1 cellular context compared by ENCODE assay signal in genomic region chr3:141412936-141413354, GRCh38.
A peak's percentile ranks its signal among the peaks of the same experiment; 100 is the strongest.
TF ChIP-seq lines count a peak whose summit lies in the region.

No MANE protein-coding gene starts in this region.

TF ChIP-seq in HepG2, 621 proteins besides CTCF, POLR2A, EP300 and RAD21 (continued from another document and continues in another):
- TF ChIP-seq TRAFD1 (CRISPR knock-in tag; IDR thresholded peaks at IDR 0.05; ENCODE audit: borderline replicate concordance) (no peak), TEAD2 (CRISPR knock-in tag; IDR thresholded peaks at IDR 0.05) (no peak), RFX3 (CRISPR knock-in tag; IDR thresholded peaks at IDR 0.05) (no peak), PRDM10 (CRISPR knock-in tag; IDR thresholded peaks at IDR 0.05; ENCODE audit: low read depth) (peak; percentile 57), CHD4 (IDR thresholded peaks at IDR 0.05; ENCODE audit: borderline replicate concordance, low read length) (no peak), ESRRA (CRISPR knock-in tag; IDR thresholded peaks at IDR 0.05; ENCODE audit: low read depth) (no peak), MED13 (CRISPR knock-in tag; IDR thresholded peaks at IDR 0.05) (no peak), HNRNPL (IDR thresholded peaks at IDR 0.05; ENCODE audit: low read depth, low read length) (no peak), MTF2 (CRISPR knock-in tag; IDR thresholded peaks at IDR 0.05; ENCODE audit: borderline replicate concordance) (no peak), ZNF749 (CRISPR knock-in tag; IDR thresholded peaks at IDR 0.05; ENCODE audit: borderline replicate concordance) (no peak), ATAD3A (CRISPR knock-in tag; IDR thresholded peaks at IDR 0.05) (no peak), NFIC (IDR thresholded peaks at IDR 0.05; ENCODE audit: low read length) (peak; percentile 61; the same call in 1 of the 2 replicates), SNAPC5 (CRISPR knock-in tag; IDR thresholded peaks at IDR 0.05; ENCODE audit: borderline replicate concordance) (no peak), MTERF4 (CRISPR knock-in tag; IDR thresholded peaks at IDR 0.05) (0 out of 2 replicates have a peak, but pooled peaks have one; percentile 32), ZNF3 (CRISPR knock-in tag; IDR thresholded peaks at IDR 0.05) (no peak), ZNF383 (CRISPR knock-in tag; IDR thresholded peaks at IDR 0.05; ENCODE audit: borderline replicate concordance) (no peak), REL (CRISPR knock-in tag; conservative IDR thresholded peaks at IDR 0.05) (no peak), ZNF296 (CRISPR knock-in tag; conservative IDR thresholded peaks at IDR 0.05) (no peak), ETS1 (CRISPR knock-in tag; IDR thresholded peaks at IDR 0.05) (no peak), GLI4 (CRISPR knock-in tag; IDR thresholded peaks at IDR 0.05; ENCODE audit: borderline replicate concordance) (no peak), PLRG1 (conservative IDR thresholded peaks at IDR 0.05) (no peak), TCF12 (IDR thresholded peaks at IDR 0.05) (no peak), TCF12 (CRISPR knock-in tag; IDR thresholded peaks at IDR 0.05) (no peak), KDM2A (CRISPR knock-in tag; IDR thresholded peaks at IDR 0.05; ENCODE audit: borderline replicate concordance, low read depth) (peak; percentile 76), ZNF264 (CRISPR knock-in tag; IDR thresholded peaks at IDR 0.05) (peak; percentile 21; the same call in 1 of the 2 replicates), SETDB1 (CRISPR knock-in tag; IDR thresholded peaks at IDR 0.05; ENCODE audit: borderline replicate concordance) (no peak), FOXA1 (IDR thresholded peaks at IDR 0.05) (no peak), FOXA1 (CRISPR knock-in tag; IDR thresholded peaks at IDR 0.05) (0 out of 2 replicates have a peak, but pooled peaks have one; percentile 57), ZSCAN30 (CRISPR knock-in tag; IDR thresholded peaks at IDR 0.05) (no peak), MAFF (IDR thresholded peaks at IDR 0.05; ENCODE audit: low read depth, low read length) (no peak), ZFX (CRISPR knock-in tag; IDR thresholded peaks at IDR 0.05; ENCODE audit: low read depth) (peak; percentile 90), TEF (CRISPR knock-in tag; IDR thresholded peaks at IDR 0.05) (no peak), KMT2B (CRISPR knock-in tag; IDR thresholded peaks at IDR 0.05) (peak; percentile 62), ZBTB34 (CRISPR knock-in tag; IDR thresholded peaks at IDR 0.05) (no peak), GTF3A (CRISPR knock-in tag; conservative IDR thresholded peaks at IDR 0.05) (0 out of 2 replicates have a peak, but pooled peaks have one; percentile 26), ZNF225 (CRISPR knock-in tag; IDR thresholded peaks at IDR 0.05) (no peak), REXO4 (CRISPR knock-in tag; IDR thresholded peaks at IDR 0.05; ENCODE audit: borderline replicate concordance) (no peak), ARID2 (CRISPR knock-in tag; IDR thresholded peaks at IDR 0.05; ENCODE audit: borderline replicate concordance) (no peak), FUBP1 (CRISPR knock-in tag; IDR thresholded peaks at IDR 0.05; ENCODE audit: borderline replicate concordance) (no peak), ZNF362 (CRISPR knock-in tag; IDR thresholded peaks at IDR 0.05; ENCODE audit: borderline replicate concordance) (no peak), ADNP (CRISPR knock-in tag; IDR thresholded peaks at IDR 0.05) (no peak), DR1 (CRISPR knock-in tag; IDR thresholded peaks at IDR 0.05) (peak; percentile 33; the same call in 1 of the 2 replicates), ZFY (CRISPR knock-in tag; IDR thresholded peaks at IDR 0.05) (peak; percentile 81), DDIT3 (CRISPR knock-in tag; IDR thresholded peaks at IDR 0.05) (no peak), JUN (CRISPR knock-in tag; IDR thresholded peaks at IDR 0.05) (peak; percentile 75), CENPX (CRISPR knock-in tag; IDR thresholded peaks at IDR 0.05) (no peak), ZNF543 (CRISPR knock-in tag; IDR thresholded peaks at IDR 0.05) (no peak), ZNF24 (IDR thresholded peaks at IDR 0.05) (no peak), ZNF512B (CRISPR knock-in tag; IDR thresholded peaks at IDR 0.05; ENCODE audit: borderline replicate concordance) (no peak), ZNF235 (CRISPR knock-in tag; IDR thresholded peaks at IDR 0.05; ENCODE audit: borderline replicate concordance) (no peak), SIX1 (CRISPR knock-in tag; IDR thresholded peaks at IDR 0.05; ENCODE audit: borderline replicate concordance) (no peak), NFRKB (IDR thresholded peaks at IDR 0.05) (no peak), SP140L (CRISPR knock-in tag; IDR thresholded peaks at IDR 0.05; ENCODE audit: borderline replicate concordance) (no peak)
